Comparison of ENCODE assay signal across 1 cellular context in the genomic region with DNA sequence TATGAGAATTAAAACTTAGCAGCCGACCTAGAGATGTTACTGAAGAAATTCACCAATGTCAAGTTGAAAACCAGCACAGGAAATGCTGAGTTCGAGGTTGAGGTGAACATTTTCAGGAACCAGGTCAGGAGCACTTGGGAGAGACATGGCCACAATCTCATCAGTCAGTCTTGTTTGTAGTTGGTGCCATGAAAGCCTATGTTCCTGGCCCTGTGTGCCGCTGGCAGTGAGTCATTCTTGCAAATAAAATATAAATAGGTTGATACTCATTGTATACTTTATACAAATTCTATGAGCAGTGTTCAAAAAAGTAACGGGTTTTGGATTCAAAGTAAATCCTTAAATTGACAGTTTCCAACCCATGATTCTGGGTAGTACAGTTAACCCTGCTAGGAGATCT.
TF ChIP-seq lines count a peak whose summit lies in the region.

No MANE protein-coding gene starts in this region.

TF ChIP-seq in GM12878, 131 proteins besides CTCF, POLR2A, EP300 and RAD21 (continued from another document):
- no peak for TF ChIP-seq HDAC6 (IDR thresholded peaks at IDR 0.05; ENCODE audit: unreplicated experiment)
- no peak for TF ChIP-seq GATAD2B (conservative IDR thresholded peaks at IDR 0.05; ENCODE audit: low read depth)
- no peak for TF ChIP-seq RAD51 (IDR thresholded peaks at IDR 0.05)
- TF ChIP-seq, protein P1, sequence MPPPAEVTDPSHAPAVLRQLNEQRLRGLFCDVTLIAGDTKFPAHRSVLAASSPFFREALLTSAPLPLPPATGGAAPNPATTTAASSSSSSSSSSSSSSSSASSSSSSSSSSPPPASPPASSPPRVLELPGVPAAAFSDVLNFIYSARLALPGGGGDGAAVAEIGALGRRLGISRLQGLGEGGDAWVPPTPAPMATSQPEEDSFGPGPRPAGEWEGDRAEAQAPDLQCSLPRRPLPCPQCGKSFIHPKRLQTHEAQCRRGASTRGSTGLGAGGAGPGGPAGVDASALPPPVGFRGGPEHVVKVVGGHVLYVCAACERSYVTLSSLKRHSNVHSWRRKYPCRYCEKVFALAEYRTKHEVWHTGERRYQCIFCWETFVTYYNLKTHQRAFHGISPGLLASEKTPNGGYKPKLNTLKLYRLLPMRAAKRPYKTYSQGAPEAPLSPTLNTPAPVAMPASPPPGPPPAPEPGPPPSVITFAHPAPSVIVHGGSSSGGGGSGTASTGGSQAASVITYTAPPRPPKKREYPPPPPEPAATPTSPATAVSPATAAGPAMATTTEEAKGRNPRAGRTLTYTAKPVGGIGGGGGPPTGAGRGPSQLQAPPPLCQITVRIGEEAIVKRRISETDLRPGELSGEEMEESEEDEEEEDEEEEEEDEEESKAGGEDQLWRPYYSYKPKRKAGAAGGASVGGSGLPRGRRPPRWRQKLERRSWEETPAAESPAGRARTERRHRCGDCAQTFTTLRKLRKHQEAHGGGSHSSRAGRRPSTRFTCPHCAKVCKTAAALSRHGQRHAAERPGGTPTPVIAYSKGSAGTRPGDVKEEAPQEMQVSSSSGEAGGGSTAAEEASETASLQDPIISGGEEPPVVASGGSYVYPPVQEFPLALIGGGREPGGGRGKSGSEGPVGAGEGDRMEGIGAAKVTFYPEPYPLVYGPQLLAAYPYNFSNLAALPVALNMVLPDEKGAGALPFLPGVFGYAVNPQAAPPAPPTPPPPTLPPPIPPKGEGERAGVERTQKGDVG (CRISPR knock-in tag; IDR thresholded peaks at IDR 0.05): no peak
- no peak for TF ChIP-seq JUND (IDR thresholded peaks at IDR 0.05; ENCODE audit: low read depth, low read length)
- no peak for TF ChIP-seq EZH2 (IDR thresholded peaks at IDR 0.05; ENCODE audit: borderline replicate concordance, control insufficient read depth, low read depth, low read length)
- TF ChIP-seq RBBP5 (conservative IDR thresholded peaks at IDR 0.05): no peak
- TF ChIP-seq ETV6 (conservative IDR thresholded peaks at IDR 0.05 in 1 of 2, IDR thresholded peaks at IDR 0.05 in 1 of 2; ENCODE audit: borderline replicate concordance in 1 of 2, low read depth in 1 of 2): no peak
- no peak for TF ChIP-seq ATF7 (IDR thresholded peaks at IDR 0.05; ENCODE audit: low read depth)
- TF ChIP-seq, protein P2, sequence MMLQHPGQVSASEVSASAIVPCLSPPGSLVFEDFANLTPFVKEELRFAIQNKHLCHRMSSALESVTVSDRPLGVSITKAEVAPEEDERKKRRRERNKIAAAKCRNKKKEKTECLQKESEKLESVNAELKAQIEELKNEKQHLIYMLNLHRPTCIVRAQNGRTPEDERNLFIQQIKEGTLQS (IDR thresholded peaks at IDR 0.05; ENCODE audit: borderline replicate concordance, extremely low read depth, low read depth, low read length): no peak
- TF ChIP-seq, protein P3, sequence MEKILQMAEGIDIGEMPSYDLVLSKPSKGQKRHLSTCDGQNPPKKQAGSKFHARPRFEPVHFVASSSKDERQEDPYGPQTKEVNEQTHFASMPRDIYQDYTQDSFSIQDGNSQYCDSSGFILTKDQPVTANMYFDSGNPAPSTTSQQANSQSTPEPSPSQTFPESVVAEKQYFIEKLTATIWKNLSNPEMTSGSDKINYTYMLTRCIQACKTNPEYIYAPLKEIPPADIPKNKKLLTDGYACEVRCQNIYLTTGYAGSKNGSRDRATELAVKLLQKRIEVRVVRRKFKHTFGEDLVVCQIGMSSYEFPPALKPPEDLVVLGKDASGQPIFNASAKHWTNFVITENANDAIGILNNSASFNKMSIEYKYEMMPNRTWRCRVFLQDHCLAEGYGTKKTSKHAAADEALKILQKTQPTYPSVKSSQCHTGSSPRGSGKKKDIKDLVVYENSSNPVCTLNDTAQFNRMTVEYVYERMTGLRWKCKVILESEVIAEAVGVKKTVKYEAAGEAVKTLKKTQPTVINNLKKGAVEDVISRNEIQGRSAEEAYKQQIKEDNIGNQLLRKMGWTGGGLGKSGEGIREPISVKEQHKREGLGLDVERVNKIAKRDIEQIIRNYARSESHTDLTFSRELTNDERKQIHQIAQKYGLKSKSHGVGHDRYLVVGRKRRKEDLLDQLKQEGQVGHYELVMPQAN (conservative IDR thresholded peaks at IDR 0.05): no peak
- TF ChIP-seq DPF2 (IDR thresholded peaks at IDR 0.05): no peak
- TF ChIP-seq MXI1 (IDR thresholded peaks at IDR 0.05; ENCODE audit: low read depth, low read length): no peak
- TF ChIP-seq FOXK2 (IDR thresholded peaks at IDR 0.05): no peak
- TF ChIP-seq, protein P4, sequence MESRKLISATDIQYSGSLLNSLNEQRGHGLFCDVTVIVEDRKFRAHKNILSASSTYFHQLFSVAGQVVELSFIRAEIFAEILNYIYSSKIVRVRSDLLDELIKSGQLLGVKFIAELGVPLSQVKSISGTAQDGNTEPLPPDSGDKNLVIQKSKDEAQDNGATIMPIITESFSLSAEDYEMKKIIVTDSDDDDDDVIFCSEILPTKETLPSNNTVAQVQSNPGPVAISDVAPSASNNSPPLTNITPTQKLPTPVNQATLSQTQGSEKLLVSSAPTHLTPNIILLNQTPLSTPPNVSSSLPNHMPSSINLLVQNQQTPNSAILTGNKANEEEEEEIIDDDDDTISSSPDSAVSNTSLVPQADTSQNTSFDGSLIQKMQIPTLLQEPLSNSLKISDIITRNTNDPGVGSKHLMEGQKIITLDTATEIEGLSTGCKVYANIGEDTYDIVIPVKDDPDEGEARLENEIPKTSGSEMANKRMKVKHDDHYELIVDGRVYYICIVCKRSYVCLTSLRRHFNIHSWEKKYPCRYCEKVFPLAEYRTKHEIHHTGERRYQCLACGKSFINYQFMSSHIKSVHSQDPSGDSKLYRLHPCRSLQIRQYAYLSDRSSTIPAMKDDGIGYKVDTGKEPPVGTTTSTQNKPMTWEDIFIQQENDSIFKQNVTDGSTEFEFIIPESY (IDR thresholded peaks at IDR 0.05): no peak
- TF ChIP-seq YY1 (IDR thresholded peaks at IDR 0.05; ENCODE audit: low read depth, low read length): no peak
- TF ChIP-seq TCF7 (IDR thresholded peaks at IDR 0.05; ENCODE audit: borderline replicate concordance): no peak
